32 cellular contexts compared by ENCODE assay signal in genomic region chr5:30331534-30331933, GRCh38.
"Had no signal": no experiment of that assay in that cellular context is flagged by ENCODE, and none has a peak within 500 bp of the region (broad histone marks: within the 10 kb centered on the region; RNA-seq: fewer than 3 reads in every experiment).

No MANE protein-coding gene starts in this region.

- H3K27me3 ChIP-seq: adrenal gland, ascending aorta, body of pancreas, brain microvascular endothelial cell, breast epithelium, cardiac muscle cell had no signal

- H3K4me3 ChIP-seq: adrenal gland, ascending aorta, body of pancreas, breast epithelium, cardiac muscle cell had no signal

- H3K27ac ChIP-seq: adrenal gland, ascending aorta, body of pancreas, brain microvascular endothelial cell, breast epithelium, cardiac muscle cell had no signal

- H3K4me1 ChIP-seq: adrenal gland, ascending aorta, body of pancreas, breast epithelium had no signal

- DNase-seq: activated effector memory CD4-positive, alpha-beta T cell treated with anti-CD3 and anti-CD28 coated beads, Interleukin-2, amount 50 U/mL, for 16 hours; activated effector memory CD4-positive, alpha-beta T cell treated with Interleukin-2 at 50 U/mL for 16 hours; activated gamma-delta T cell; activated gamma-delta T cell treated with Interleukin-2 at 50 U/mL for 16 hours; activated naive CD4-positive, alpha-beta T cell; activated naive CD4-positive, alpha-beta T cell treated with anti-CD3 and anti-CD28 coated beads for 36 hours; activated naive CD4-positive, alpha-beta T cell treated with anti-CD3 and anti-CD28 coated beads, Interleukin-2, amount 10 ng/mL, durations not matched to agents 7 days and 5 days; activated naive CD4-positive, alpha-beta T cell treated with anti-CD3 and anti-CD28 coated beads, Interleukin-2, amount 50 U/mL, for 16 hours; activated naive CD4-positive, alpha-beta T cell treated with Interleukin-2 at 50 U/mL for 16 hours; activated naive CD8-positive, alpha-beta T cell treated with anti-CD3 and anti-CD28 coated beads for 36 hours; activated naive CD8-positive, alpha-beta T cell treated with anti-CD3 and anti-CD28 coated beads, Interleukin-2, amount 10 ng/mL, durations not matched to agents 7 days and 5 days; activated naive CD8-positive, alpha-beta T cell treated with anti-CD3 and anti-CD28 coated beads, Interleukin-2, amount 50 U/mL, for 24 hours; activated T-cell treated with anti-CD3 and anti-CD28 coated beads, Interleukin-2, amount 50 U/mL, for 1 hour; activated T-cell treated with anti-CD3 and anti-CD28 coated beads, Interleukin-2, amount 50 U/mL, for 24 hours; activated T-cell treated with anti-CD3 and anti-CD28 coated beads, Interleukin-2, amount 50 U/mL, for 4 hours; activated T-cell treated with anti-CD3 and anti-CD28 coated beads, Interleukin-2, amount 50 U/mL, for 48 hours; activated T-cell treated with anti-CD3 and anti-CD28 coated beads, Interleukin-2, amount 50 U/mL, for 72 hours; adrenal gland; amniotic stem cell; amygdala; anterior cingulate cortex; aorta; body of pancreas; brain microvascular endothelial cell; caudate nucleus; central memory CD4-positive, alpha-beta T cell; cerebellar nuclear complex had no signal

- H3K9me3 ChIP-seq: adrenal gland, ascending aorta, body of pancreas, breast epithelium had no signal

- ATAC-seq: activated naive CD4-positive, alpha-beta T cell treated with anti-CD3 and anti-CD28 coated beads, Interleukin-2, amount 50 U/mL, for 72 hours; activated naive CD8-positive, alpha-beta T cell treated with anti-CD3 and anti-CD28 coated beads, Interleukin-2, amount 50 U/mL, for 24 hours; activated T-cell treated with anti-CD3 and anti-CD28 coated beads, Interleukin-2, amount 50 U/mL, for 4 hours; activated T-cell treated with anti-CD3 and anti-CD28 coated beads, Interleukin-2, amount 50 U/mL, for 72 hours; activated T-helper 17 cell treated with anti-CD3 and anti-CD28 coated beads, Interleukin-2, amount 50 U/mL, for 72 hours; body of pancreas had no signal

- H3K36me3 ChIP-seq: adrenal gland, ascending aorta, brain microvascular endothelial cell, breast epithelium, cardiac muscle cell had no signal
